In the genomic region with DNA sequence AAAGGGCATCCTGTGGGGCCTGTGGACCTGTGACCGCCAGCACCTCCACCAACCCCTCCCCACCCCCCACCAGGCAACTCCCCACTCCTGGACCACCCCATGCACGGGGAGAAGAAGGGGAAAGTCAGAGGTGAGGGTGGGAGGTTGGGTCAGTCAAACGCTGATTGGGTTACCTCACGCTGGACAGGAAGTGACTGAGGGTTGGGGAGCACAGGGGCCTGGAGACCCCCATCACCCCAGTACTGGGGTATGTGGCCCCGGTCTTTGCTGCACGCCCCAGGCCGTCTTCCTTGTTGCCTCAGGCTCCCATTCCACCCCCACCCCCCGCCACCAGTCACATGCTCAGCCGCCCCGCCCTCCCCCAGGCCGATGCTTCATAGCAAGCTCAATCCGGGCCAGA, we compare ENCODE assay signal across 29 cellular contexts.
"Had no signal": no experiment of that assay in that cellular context is flagged by ENCODE, and none has a peak within 500 bp of the region (broad histone marks: within the 10 kb centered on the region; RNA-seq: fewer than 3 reads in every experiment).

No MANE protein-coding gene starts in this region.

- DNase-seq: naive thymus-derived CD4-positive, alpha-beta T cell; natural killer cell; nucleus accumbens; ovary; right cardiac atrium; sigmoid colon; small intestine; stimulated activated CD4-positive, alpha-beta T cell treated with anti-CD3 and anti-CD28 coated beads, Interleukin-15, amount 100 ng/mL, for 24 hours; stimulated activated CD4-positive, alpha-beta T cell treated with anti-CD3 and anti-CD28 coated beads, Interleukin-2, amount 100 ng/mL, for 24 hours; stimulated activated CD4-positive, alpha-beta T cell treated with anti-CD3 and anti-CD28 coated beads, Interleukin-2, amount 100 ng/mL, for 48 hours; stimulated activated CD4-positive, alpha-beta T cell treated with anti-CD3 and anti-CD28 coated beads, Interleukin-4, amount 100 ng/mL, for 24 hours; stimulated activated naive B cell treated with anti-CD40 and anti-IgM and Interleukin-4, amounts not matched to agents 10 μg/mL and 1 μg/mL and 100 μg/mL, for 72 hours; stimulated activated naive CD4-positive, alpha-beta T cell treated with Interleukin-2 at 50 U/mL for 16 hours; stomach; thyroid gland; trophoblast cell; upper lobe of left lung had no signal

- H3K27me3 ChIP-seq: neural progenitor cell, ovary, right lobe of liver, thyroid gland, vagina had no signal

- H3K36me3 ChIP-seq: neural progenitor cell, neutrophil, ovary, right lobe of liver, sigmoid colon, stomach, thoracic aorta, thyroid gland, tibial nerve, upper lobe of left lung, vagina had no signal

- H3K27ac ChIP-seq: neural progenitor cell, neutrophil, ovary, parathyroid adenoma, psoas muscle, right lobe of liver, sigmoid colon, stomach, thoracic aorta, thyroid gland, tibial nerve, upper lobe of left lung, vagina had no signal

- ATAC-seq: naive thymus-derived CD4-positive, alpha-beta T cell; natural killer cell; psoas muscle; right cardiac atrium; right lobe of liver; stimulated activated effector memory CD8-positive, alpha-beta T cell treated with anti-CD3 and anti-CD28 coated beads, Interleukin-12 subunit alpha, Interleukin-12 subunit beta, amount 100 ng/mL, for 72 hours; stimulated activated naive B cell treated with anti-CD40 and anti-IgM and Interleukin-4, amounts not matched to agents 10 μg/mL and 1 μg/mL and 100 μg/mL, for 72 hours had no signal

- H3K4me1 ChIP-seq: parathyroid adenoma, psoas muscle, right lobe of liver, thyroid gland had no signal

- H3K4me3 ChIP-seq: neural progenitor cell, ovary, psoas muscle, right lobe of liver, sigmoid colon, stomach, thoracic aorta, thyroid gland, tibial nerve, upper lobe of left lung, vagina had no signal

- H3K9me3 ChIP-seq: neutrophil, ovary, psoas muscle, right lobe of liver, sigmoid colon, stomach, thoracic aorta, thyroid gland, tibial nerve, upper lobe of left lung, vagina had no signal

- H3K4me1 Mint-ChIP-seq: natural killer cell, nephron had no signal

- H3K4me3 Mint-ChIP-seq: naive thymus-derived CD4-positive, alpha-beta T cell; natural killer cell; nephron; neural progenitor cell; stimulated activated effector memory CD8-positive, alpha-beta T cell treated with anti-CD3 and anti-CD28 coated beads, Interleukin-12 subunit alpha, Interleukin-12 subunit beta, amount 100 ng/mL, for 72 hours; stimulated activated naive B cell treated with anti-CD40 and anti-IgM and Interleukin-4, amounts not matched to agents 10 μg/mL and 1 μg/mL and 100 μg/mL, for 72 hours; stimulated activated naive CD8-positive, alpha-beta T cell treated with anti-CD3 and anti-CD28 coated beads, Interleukin-15, Interleukin-2, amounts not matched to agents 100 ng/mL and 50 ng/mL, for 24 hours had no signal

- H2AFZ ChIP-seq: neural progenitor cell, parathyroid adenoma had no signal

- H3K36me3 Mint-ChIP-seq: naive thymus-derived CD4-positive, alpha-beta T cell; natural killer cell; neural progenitor cell; stimulated activated effector memory CD8-positive, alpha-beta T cell treated with anti-CD3 and anti-CD28 coated beads, Interleukin-12 subunit alpha, Interleukin-12 subunit beta, amount 100 ng/mL, for 72 hours had no signal

- H3K79me2 ChIP-seq: parathyroid adenoma had no signal

- H3K9me3 Mint-ChIP-seq: natural killer cell; nephron; stimulated activated effector memory CD8-positive, alpha-beta T cell treated with anti-CD3 and anti-CD28 coated beads, Interleukin-12 subunit alpha, Interleukin-12 subunit beta, amount 100 ng/mL, for 72 hours; stimulated activated naive CD8-positive, alpha-beta T cell treated with anti-CD3 and anti-CD28 coated beads, Interleukin-15, Interleukin-2, amounts not matched to agents 100 ng/mL and 50 ng/mL, for 24 hours had no signal

- H3K27ac Mint-ChIP-seq: naive thymus-derived CD4-positive, alpha-beta T cell; natural killer cell; nephron; neural progenitor cell; progenitor cell of endocrine pancreas; stimulated activated effector memory CD8-positive, alpha-beta T cell treated with anti-CD3 and anti-CD28 coated beads, Interleukin-12 subunit alpha, Interleukin-12 subunit beta, amount 100 ng/mL, for 72 hours; stimulated activated naive B cell treated with anti-CD40 and anti-IgM and Interleukin-4, amounts not matched to agents 10 μg/mL and 1 μg/mL and 100 μg/mL, for 72 hours; stimulated activated naive CD8-positive, alpha-beta T cell treated with anti-CD3 and anti-CD28 coated beads, Interleukin-15, Interleukin-2, amounts not matched to agents 100 ng/mL and 50 ng/mL, for 24 hours had no signal

- H3K4me2 ChIP-seq: neural progenitor cell had no signal
